ENCODE assay signal across 24 cellular contexts in genomic region chr9:76036762-76037161, GRCh38.
"Had no signal": no experiment of that assay in that cellular context is flagged by ENCODE, and none has a peak within 500 bp of the region (broad histone marks: within the 10 kb centered on the region; RNA-seq: fewer than 3 reads in every experiment).

No MANE protein-coding gene starts in this region.

- H3K4me3 ChIP-seq: coronary artery, esophagus muscularis mucosa, gastroesophageal sphincter, heart right ventricle, mucosa of descending colon, pancreas, smooth muscle cell, stomach, thyroid gland had no signal

- H3K36me3 Mint-ChIP-seq: naive B cell; natural killer cell treated with Interleukin-12 subunit alpha and Interleukin-12 subunit beta and Interleukin-15 and Interleukin-18, amount 100 ng/mL, for 72 hours had no signal

- H3K9me3 ChIP-seq: esophagus muscularis mucosa, gastroesophageal sphincter, heart right ventricle, mucosa of descending colon, pancreas, stomach, thyroid gland had no signal

- ATAC-seq: foreskin keratinocyte; gastroesophageal sphincter; heart right ventricle; mucosa of descending colon; natural killer cell treated with Interleukin-12 subunit alpha and Interleukin-12 subunit beta and Interleukin-15 and Interleukin-18, amount 100 ng/mL, for 72 hours; sciatic nerve had no signal

- H3K27ac ChIP-seq: coronary artery, esophagus muscularis mucosa, foreskin keratinocyte, gastroesophageal sphincter, heart right ventricle, pancreas, stomach, thyroid gland had no signal

- H3K27ac Mint-ChIP-seq: immature natural killer cell; mesothelial cell of epicardium; naive B cell; natural killer cell treated with Interleukin-12 subunit alpha and Interleukin-12 subunit beta and Interleukin-15 and Interleukin-18, amount 100 ng/mL, for 72 hours had no signal

- H3K27me3 ChIP-seq: esophagus muscularis mucosa, foreskin keratinocyte, gastroesophageal sphincter, heart right ventricle, pancreas, stomach, thyroid gland had no signal

- H3K4me3 Mint-ChIP-seq: immature natural killer cell; mesothelial cell of epicardium; naive B cell; natural killer cell treated with Interleukin-12 subunit alpha and Interleukin-12 subunit beta and Interleukin-15 and Interleukin-18, amount 100 ng/mL, for 72 hours had no signal

- H3K4me1 ChIP-seq: foreskin keratinocyte, pancreas, thyroid gland had no signal

- H3K4me1 Mint-ChIP-seq: immature natural killer cell, mesothelial cell of epicardium, naive B cell had no signal

- DNase-seq: dermis blood vessel endothelial cell; effector memory CD4-positive, alpha-beta T cell; foreskin keratinocyte; heart right ventricle; hippocampal formation; immature natural killer cell; mesenchymal stem cell; mucosa of descending colon; naive B cell; pancreas; stimulated activated CD4-positive, alpha-beta T cell treated with anti-CD3 and anti-CD28 coated beads, Interleukin-12 subunit alpha, Interleukin-12 subunit beta, amount 100 ng/mL, for 4 hours; stimulated activated CD4-positive, alpha-beta T cell treated with anti-CD3 and anti-CD28 coated beads, Interleukin-1b, Interleukin-23, amount 100 ng/mL, for 48 hours; stimulated activated CD4-positive, alpha-beta T cell treated with anti-CD3 and anti-CD28 coated beads, Interleukin-4, amount 100 ng/mL, for 1 hour; stimulated activated CD8-positive, alpha-beta memory T cell treated with anti-CD3 and anti-CD28 coated beads, Interleukin-4, amount 100 ng/mL, for 48 hours; stimulated activated naive CD4-positive, alpha-beta T cell treated with Interleukin-2 at 50 U/mL for 16 hours; stomach; thyroid gland had no signal

- H3K36me3 ChIP-seq: pancreas, stomach, thyroid gland had no signal

- H3K9me3 Mint-ChIP-seq: mesothelial cell of epicardium; naive B cell; natural killer cell treated with Interleukin-12 subunit alpha and Interleukin-12 subunit beta and Interleukin-15 and Interleukin-18, amount 100 ng/mL, for 72 hours had no signal
